8 cellular contexts compared by ENCODE assay signal in the genomic region with DNA sequence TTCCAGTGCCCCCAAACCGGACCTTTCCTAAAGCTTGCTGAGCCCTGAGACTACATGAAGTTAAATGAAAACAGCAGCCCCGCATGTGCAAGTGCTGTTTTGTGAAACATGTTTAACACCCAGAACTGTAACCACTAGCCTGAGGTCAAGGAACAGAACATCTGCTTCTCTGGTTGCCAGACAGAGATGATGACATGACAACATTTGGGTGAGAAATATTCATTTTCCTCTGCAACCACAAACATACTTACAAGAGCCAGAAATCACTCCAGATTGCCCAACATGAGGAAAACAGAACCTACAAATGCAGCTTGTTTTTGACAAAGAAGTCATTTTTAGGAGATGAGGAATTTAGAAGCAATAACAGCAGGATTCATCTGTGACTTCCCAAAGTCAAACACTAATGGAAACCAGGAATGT.
DNase-seq lines count a peak whose midpoint lies in the region; ATAC-seq and TF ChIP-seq lines count a peak whose summit lies in the region.

No MANE protein-coding gene starts in this region.

- peak overlapping the region; percentile 86 for H3K27ac ChIP-seq in osteoblast (ENCODE audit: low read depth, low read length)

- no peak for TF ChIP-seq CTCF in GM20000 (IDR thresholded peaks at IDR 0.05; ENCODE audit: extremely low read depth, missing control alignments)
- no peak for TF ChIP-seq CTCF in astrocyte of the cerebellum (IDR thresholded peaks at IDR 0.05; ENCODE audit: low read depth, low read length, missing control alignments)
- TF ChIP-seq CTCF in osteoblast (IDR thresholded peaks at IDR 0.05; ENCODE audit: extremely low read depth, low read depth, low read length): no peak

- H3K27me3 Mint-ChIP-seq in naive thymus-derived CD8-positive, alpha-beta T cell: peaks cover 0 to 7% (median 2%) of the 10 kb centered on the region in 5 donors

- H3K4me1 ChIP-seq in osteoblast (ENCODE audit: insufficient read depth, low read length): peaks cover 36% of the 10 kb centered on the region

- H3K36me3 Mint-ChIP-seq in naive thymus-derived CD8-positive, alpha-beta T cell: no peaks in the 10 kb centered on the region

- H4K20me1 ChIP-seq in osteoblast (ENCODE audit: insufficient read depth, low read length): no peaks in the 10 kb centered on the region

- intact Hi-C loops in posterior cingulate gyrus (cut with DNase I): loop anchor here (10.0 kb wide), 1 partner anchor 1634 kb away; no protein-coding TSS in a partner anchor

- in situ Hi-C loops in astrocyte of the cerebellum (cut with HindIII; ENCODE audit: low sequenced_read_pairs): no loop called here

- H3K9me3 Mint-ChIP-seq in naive thymus-derived CD8-positive, alpha-beta T cell: no peaks in the 10 kb centered on the region

- H3K4me2 ChIP-seq in osteoblast (ENCODE audit: insufficient read depth, low read length): peak overlapping the region; percentile 67

- H2AFZ ChIP-seq in osteoblast (ENCODE audit: low read length): no peak overlapping the region

- no peaks in the 10 kb centered on the region for H3K9me3 ChIP-seq in osteoblast (ENCODE audit: low read depth, low read length)

- peak; percentile 90 for DNase-seq in EH (ENCODE audit: low read depth)
- DNase-seq in GM20000 (ENCODE audit: low spot score): peak; percentile 34
- peak; percentile 81 for DNase-seq in astrocyte of the cerebellum (ENCODE audit: low read depth)
- no peak for DNase-seq in osteoblast (ENCODE audit: insufficient read length, low spot score, missing footprints)
- no peak for DNase-seq in hepatic stellate cell (ENCODE audit: low spot score)
- no peak for DNase-seq in posterior cingulate gyrus
- DNase-seq in naive thymus-derived CD8-positive, alpha-beta T cell: no peak

- POLR2A ChIA-PET in naive thymus-derived CD8-positive, alpha-beta T cell (lab: Charles Lee): no interaction called here

- peaks cover 7% of the 10 kb centered on the region for H3K36me3 ChIP-seq in osteoblast (ENCODE audit: insufficient read depth, low read length)

- no peak overlapping the region for H3K27ac Mint-ChIP-seq in naive thymus-derived CD8-positive, alpha-beta T cell

- H3K4me3 Mint-ChIP-seq in naive thymus-derived CD8-positive, alpha-beta T cell: no peak overlapping the region

- no peaks in the 10 kb centered on the region for H3K27me3 ChIP-seq in osteoblast (ENCODE audit: insufficient read depth, low read length)

- no peaks in the 10 kb centered on the region for H3K79me2 ChIP-seq in osteoblast (ENCODE audit: insufficient read depth, low read length)

- H3K4me1 Mint-ChIP-seq in naive thymus-derived CD8-positive, alpha-beta T cell: peaks cover 0 to 10% (median 0%) of the 10 kb centered on the region in 4 donors

- H3K4me3 ChIP-seq in astrocyte of the cerebellum (ENCODE audit: low read depth, low read length): no peak overlapping the region
- H3K4me3 ChIP-seq in osteoblast (ENCODE audit: insufficient read depth, low read length): no peak overlapping the region

- ATAC-seq in HG03520 (IDR thresholded peaks at IDR 0.05; ENCODE audit: unreplicated experiment): peak; percentile 47
- ATAC-seq in naive thymus-derived CD8-positive, alpha-beta T cell: no peak

Comparison
In these comparisons a context has a peak if more than half of its experiments do, and no peak if none do; other contexts are left out.
1. DNase-seq: peak in EH (single experiment), GM20000 (single experiment) and astrocyte of the cerebellum (single experiment); none in osteoblast (single experiment), hepatic stellate cell (single experiment), posterior cingulate gyrus (0 of 10) and naive thymus-derived CD8-positive, alpha-beta T cell (0 of 10).